18 cellular contexts compared by ENCODE assay signal in the genomic region with DNA sequence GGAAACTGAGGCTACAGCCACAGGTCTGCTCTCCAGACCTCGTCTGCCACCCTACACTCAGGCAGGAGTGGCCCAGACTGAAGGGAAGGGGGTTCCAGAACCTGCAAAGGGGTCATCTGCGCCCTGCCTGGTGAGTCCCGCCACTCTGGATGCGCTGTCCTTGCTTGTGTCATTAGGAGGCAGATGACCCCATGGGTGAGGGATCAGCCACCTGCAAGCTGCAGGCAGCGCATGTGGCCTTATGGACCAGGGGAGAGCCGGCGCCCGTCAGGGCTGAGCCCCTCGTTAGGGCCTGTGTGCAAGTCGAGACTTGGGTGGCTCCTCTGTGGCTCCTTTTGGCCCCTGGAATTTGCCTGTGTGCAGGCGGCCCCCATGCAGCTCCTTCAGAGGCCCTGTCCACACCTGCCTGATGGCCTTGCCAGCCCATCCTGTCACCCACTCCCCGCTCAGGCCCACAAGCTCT.
"Had no signal": no experiment of that assay in that cellular context is flagged by ENCODE, and none has a peak within 500 bp of the region (broad histone marks: within the 10 kb centered on the region; RNA-seq: fewer than 3 reads in every experiment).

No MANE protein-coding gene starts in this region.

- H3K9me3 ChIP-seq: breast epithelium, right atrium auricular region, upper lobe of left lung had no signal

- H3K27me3 Mint-ChIP-seq: activated naive CD8-positive, alpha-beta T cell treated with anti-CD3 and anti-CD28 coated beads, Interleukin-2, amount 50 U/mL, for 24 hours; stimulated activated naive CD8-positive, alpha-beta T cell treated with anti-CD3 and anti-CD28 coated beads, Interleukin-15, amount 100 ng/mL, for 72 hours had no signal

- FAIRE-seq: islet of Langerhans had no signal

- H3K36me3 ChIP-seq: breast epithelium, right atrium auricular region, upper lobe of left lung had no signal

- H3K27me3 ChIP-seq: breast epithelium, right atrium auricular region had no signal

- H3K9me3 Mint-ChIP-seq: activated naive CD8-positive, alpha-beta T cell treated with anti-CD3 and anti-CD28 coated beads, Interleukin-2, amount 50 U/mL, for 24 hours; activated T-helper 1 cell treated with anti-CD3 and anti-CD28 coated beads, Interleukin-12 subunit alpha, Interleukin-12 subunit beta, Interleukin-2, Interleukin-4 antibody, amounts not matched to agents 30 ng/mL and 10 ng/mL and 1 ng/mL, durations not matched to agents 14 hours and 24 hours and 36 hours; endodermal cell; naive B cell; stimulated activated naive CD8-positive, alpha-beta T cell treated with anti-CD3 and anti-CD28 coated beads, Interleukin-15, amount 100 ng/mL, for 72 hours had no signal

- DNase-seq: activated naive CD4-positive, alpha-beta T cell treated with Interleukin-2 at 50 U/mL for 16 hours; activated naive CD8-positive, alpha-beta T cell treated with anti-CD3 and anti-CD28 coated beads, Interleukin-2, amount 50 U/mL, for 24 hours; aorta; dorsolateral prefrontal cortex; endodermal cell; naive B cell; nucleus accumbens; posterior cingulate gyrus; stimulated activated CD4-positive, alpha-beta T cell treated with anti-CD3 and anti-CD28 coated beads, Interleukin-15, amount 100 ng/mL, for 24 hours; stimulated activated CD4-positive, alpha-beta T cell treated with anti-CD3 and anti-CD28 coated beads, Interleukin-4, amount 100 ng/mL, for 24 hours; stimulated activated naive CD8-positive, alpha-beta T cell treated with anti-CD3 and anti-CD28 coated beads, Interleukin-15, amount 100 ng/mL, for 72 hours; upper lobe of left lung had no signal

- H3K4me3 ChIP-seq: breast epithelium, dorsolateral prefrontal cortex, right atrium auricular region, skin epidermis, upper lobe of left lung had no signal

- H3K36me3 Mint-ChIP-seq: naive B cell had no signal

- H3K27ac Mint-ChIP-seq: activated naive CD8-positive, alpha-beta T cell treated with anti-CD3 and anti-CD28 coated beads, Interleukin-2, amount 50 U/mL, for 24 hours; activated T-helper 1 cell treated with anti-CD3 and anti-CD28 coated beads, Interleukin-12 subunit alpha, Interleukin-12 subunit beta, Interleukin-2, Interleukin-4 antibody, amounts not matched to agents 30 ng/mL and 10 ng/mL and 1 ng/mL, durations not matched to agents 14 hours and 24 hours and 36 hours; endodermal cell had no signal

- H3K27ac ChIP-seq: breast epithelium, dorsolateral prefrontal cortex, skin epidermis, upper lobe of left lung had no signal

- H3K4me3 Mint-ChIP-seq: activated naive CD8-positive, alpha-beta T cell treated with anti-CD3 and anti-CD28 coated beads, Interleukin-2, amount 50 U/mL, for 24 hours; activated T-helper 1 cell treated with anti-CD3 and anti-CD28 coated beads, Interleukin-12 subunit alpha, Interleukin-12 subunit beta, Interleukin-2, Interleukin-4 antibody, amounts not matched to agents 30 ng/mL and 10 ng/mL and 1 ng/mL, durations not matched to agents 14 hours and 24 hours and 36 hours; endodermal cell; stimulated activated naive CD8-positive, alpha-beta T cell treated with anti-CD3 and anti-CD28 coated beads, Interleukin-15, amount 100 ng/mL, for 72 hours had no signal

- ATAC-seq: activated naive CD8-positive, alpha-beta T cell treated with anti-CD3 and anti-CD28 coated beads, Interleukin-2, amount 50 U/mL, for 24 hours; left lobe of liver; stimulated activated naive CD8-positive, alpha-beta T cell treated with anti-CD3 and anti-CD28 coated beads, Interleukin-15, amount 100 ng/mL, for 72 hours had no signal
